Comparison of ENCODE assay signal across 1 cellular context in genomic region chr17:34254651-34255380, GRCh38.
TF ChIP-seq lines count a peak whose summit lies in the region.

Gene CCL2 (plus strand): TSS chr17:34255285. CDS start chr17:34255350, 65 bp downstream.

TF ChIP-seq in GM23338, 12 proteins besides CTCF, POLR2A, EP300 and RAD21:
- TF ChIP-seq, protein P1, sequence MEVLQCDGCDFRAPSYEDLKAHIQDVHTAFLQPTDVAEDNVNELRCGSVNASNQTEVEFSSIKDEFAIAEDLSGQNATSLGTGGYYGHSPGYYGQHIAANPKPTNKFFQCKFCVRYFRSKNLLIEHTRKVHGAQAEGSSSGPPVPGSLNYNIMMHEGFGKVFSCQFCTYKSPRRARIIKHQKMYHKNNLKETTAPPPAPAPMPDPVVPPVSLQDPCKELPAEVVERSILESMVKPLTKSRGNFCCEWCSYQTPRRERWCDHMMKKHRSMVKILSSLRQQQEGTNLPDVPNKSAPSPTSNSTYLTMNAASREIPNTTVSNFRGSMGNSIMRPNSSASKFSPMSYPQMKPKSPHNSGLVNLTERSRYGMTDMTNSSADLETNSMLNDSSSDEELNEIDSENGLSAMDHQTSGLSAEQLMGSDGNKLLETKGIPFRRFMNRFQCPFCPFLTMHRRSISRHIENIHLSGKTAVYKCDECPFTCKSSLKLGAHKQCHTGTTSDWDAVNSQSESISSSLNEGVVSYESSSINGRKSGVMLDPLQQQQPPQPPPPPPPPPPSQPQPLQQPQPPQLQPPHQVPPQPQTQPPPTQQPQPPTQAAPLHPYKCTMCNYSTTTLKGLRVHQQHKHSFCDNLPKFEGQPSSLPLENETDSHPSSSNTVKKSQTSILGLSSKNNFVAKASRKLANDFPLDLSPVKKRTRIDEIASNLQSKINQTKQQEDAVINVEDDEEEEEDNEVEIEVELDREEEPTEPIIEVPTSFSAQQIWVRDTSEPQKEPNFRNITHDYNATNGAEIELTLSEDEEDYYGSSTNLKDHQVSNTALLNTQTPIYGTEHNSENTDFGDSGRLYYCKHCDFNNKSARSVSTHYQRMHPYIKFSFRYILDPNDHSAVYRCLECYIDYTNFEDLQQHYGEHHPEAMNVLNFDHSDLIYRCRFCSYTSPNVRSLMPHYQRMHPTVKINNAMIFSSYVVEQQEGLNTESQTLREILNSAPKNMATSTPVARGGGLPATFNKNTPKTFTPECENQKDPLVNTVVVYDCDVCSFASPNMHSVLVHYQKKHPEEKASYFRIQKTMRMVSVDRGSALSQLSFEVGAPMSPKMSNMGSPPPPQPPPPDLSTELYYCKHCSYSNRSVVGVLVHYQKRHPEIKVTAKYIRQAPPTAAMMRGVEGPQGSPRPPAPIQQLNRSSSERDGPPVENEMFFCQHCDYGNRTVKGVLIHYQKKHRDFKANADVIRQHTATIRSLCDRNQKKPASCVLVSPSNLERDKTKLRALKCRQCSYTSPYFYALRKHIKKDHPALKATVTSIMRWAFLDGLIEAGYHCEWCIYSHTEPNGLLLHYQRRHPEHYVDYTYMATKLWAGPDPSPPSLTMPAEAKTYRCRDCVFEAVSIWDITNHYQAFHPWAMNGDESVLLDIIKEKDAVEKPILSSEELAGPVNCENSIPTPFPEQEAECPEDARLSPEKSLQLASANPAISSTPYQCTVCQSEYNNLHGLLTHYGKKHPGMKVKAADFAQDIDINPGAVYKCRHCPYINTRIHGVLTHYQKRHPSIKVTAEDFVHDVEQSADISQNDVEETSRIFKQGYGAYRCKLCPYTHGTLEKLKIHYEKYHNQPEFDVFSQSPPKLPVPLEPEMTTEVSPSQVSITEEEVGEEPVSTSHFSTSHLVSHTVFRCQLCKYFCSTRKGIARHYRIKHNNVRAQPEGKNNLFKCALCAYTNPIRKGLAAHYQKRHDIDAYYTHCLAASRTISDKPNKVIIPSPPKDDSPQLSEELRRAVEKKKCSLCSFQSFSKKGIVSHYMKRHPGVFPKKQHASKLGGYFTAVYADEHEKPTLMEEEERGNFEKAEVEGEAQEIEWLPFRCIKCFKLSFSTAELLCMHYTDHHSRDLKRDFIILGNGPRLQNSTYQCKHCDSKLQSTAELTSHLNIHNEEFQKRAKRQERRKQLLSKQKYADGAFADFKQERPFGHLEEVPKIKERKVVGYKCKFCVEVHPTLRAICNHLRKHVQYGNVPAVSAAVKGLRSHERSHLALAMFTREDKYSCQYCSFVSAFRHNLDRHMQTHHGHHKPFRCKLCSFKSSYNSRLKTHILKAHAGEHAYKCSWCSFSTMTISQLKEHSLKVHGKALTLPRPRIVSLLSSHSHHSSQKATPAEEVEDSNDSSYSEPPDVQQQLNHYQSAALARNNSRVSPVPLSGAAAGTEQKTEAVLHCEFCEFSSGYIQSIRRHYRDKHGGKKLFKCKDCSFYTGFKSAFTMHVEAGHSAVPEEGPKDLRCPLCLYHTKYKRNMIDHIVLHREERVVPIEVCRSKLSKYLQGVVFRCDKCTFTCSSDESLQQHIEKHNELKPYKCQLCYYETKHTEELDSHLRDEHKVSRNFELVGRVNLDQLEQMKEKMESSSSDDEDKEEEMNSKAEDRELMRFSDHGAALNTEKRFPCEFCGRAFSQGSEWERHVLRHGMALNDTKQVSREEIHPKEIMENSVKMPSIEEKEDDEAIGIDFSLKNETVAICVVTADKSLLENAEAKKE (CRISPR knock-in tag; IDR thresholded peaks at IDR 0.05), result 0 out of 2 replicates have a peak, but pooled peaks have one; percentile 21
- no peak for TF ChIP-seq ZNF114 (CRISPR knock-in tag; IDR thresholded peaks at IDR 0.05)
